8 cellular contexts compared by ENCODE assay signal in genomic region chr6:156828280-156828703, GRCh38. TPM values are rescaled to one million over a fixed set of nuclear protein-coding genes. Genes with fewer than 3 reads are reported as not detected.
DNase-seq lines count a peak whose midpoint lies in the region; ATAC-seq, FAIRE-seq and TF ChIP-seq lines count a peak whose summit lies in the region.

No MANE protein-coding gene starts in this region.

- H3K27me3 ChIP-seq in lower lobe of right lung (ENCODE audit: low read depth), result no peaks in the 10 kb centered on the region

- no peak for FAIRE-seq in D721Med (lab: Jason Lieb, UNC)

- H3K27ac ChIP-seq in lower lobe of right lung, result peak overlapping the region; percentile 48

- intact Hi-C loops in lower lobe of right lung (cut with DNase I), result no loop called here

- DNase-seq in D721Med (ENCODE audit: insufficient read length, low spot score) (peak; percentile 40), amniotic epithelial cell (ENCODE audit: low read depth) (peak; percentile 83), lower lobe of right lung (no peak), SHP77 treated with DMSO at 0.1 percent for 48 hours (lab: John Stamatoyannopoulos, UW) (no peak)
- no peak for DNase-seq in central memory CD4-positive, alpha-beta T cell

- peaks cover 13% of the 10 kb centered on the region for H3K36me3 ChIP-seq in lower lobe of right lung

- H3K4me1 ChIP-seq in lower lobe of right lung, result peaks cover 71% of the 10 kb centered on the region

- no peaks in the 10 kb centered on the region for H3K9me3 ChIP-seq in lower lobe of right lung

- ATAC-seq in HG03432 (IDR thresholded peaks at IDR 0.05; ENCODE audit: unreplicated experiment) (peak; percentile 62), lower lobe of right lung (peak; percentile 58 to 69), GM21447 (IDR thresholded peaks at IDR 0.05; ENCODE audit: unreplicated experiment) (no peak), HG03520 (IDR thresholded peaks at IDR 0.05; ENCODE audit: unreplicated experiment) (no peak)

- H3K4me3 ChIP-seq in lower lobe of right lung, result no peak overlapping the region

- TF ChIP-seq CTCF in D721Med (IDR thresholded peaks at IDR 0.05; ENCODE audit: insufficient read depth, missing control alignments), result no peak
- TF ChIP-seq CTCF in lower lobe of right lung (IDR thresholded peaks at IDR 0.05), result no peak

RNA-seq across cellular contexts. Expression of gene ARID1B, which starts 51.1 kb away (rescaled TPM):
- 95.5 TPM for total RNA-seq in lower lobe of right lung

Comparison
In these comparisons a context has a peak if more than half of its experiments do, and no peak if none do; other contexts are left out.
1. DNase-seq: peak in D721Med (single experiment) and amniotic epithelial cell (single experiment); none in lower lobe of right lung (single experiment), SHP77 treated with DMSO at 0.1 percent for 48 hours (single experiment) and central memory CD4-positive, alpha-beta T cell (single experiment).
2. ATAC-seq: peak in HG03432 (single experiment) and lower lobe of right lung (2 of 2); none in GM21447 (single experiment) and HG03520 (single experiment).